Comparison of ENCODE assay signal across 27 cellular contexts in the genomic region with DNA sequence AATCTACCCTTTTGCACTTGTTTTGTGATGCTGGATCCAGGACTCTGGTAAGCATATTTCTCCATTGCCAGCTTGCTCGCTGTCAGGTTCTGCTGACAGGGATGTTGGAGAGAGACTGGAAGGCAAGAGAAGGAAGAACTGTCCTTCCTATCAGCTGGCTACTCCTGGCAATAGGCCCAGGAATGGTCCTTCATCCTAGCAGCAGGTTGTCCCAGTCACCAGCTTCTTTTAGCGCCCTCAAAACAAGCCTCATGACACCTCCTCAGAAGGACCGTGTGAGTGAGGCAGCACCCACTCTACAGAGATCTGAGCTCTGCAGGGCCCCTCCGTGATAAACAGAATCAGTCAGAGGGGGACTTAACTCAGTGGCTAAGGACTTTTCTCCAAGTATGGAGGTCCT. TPM values are rescaled to one million over a fixed set of nuclear protein-coding genes. Genes with fewer than 3 reads are reported as not detected.
"Had no signal": no experiment of that assay in that cellular context is flagged by ENCODE, and none has a peak within 500 bp of the region (broad histone marks: within the 10 kb centered on the region; RNA-seq: fewer than 3 reads in every experiment).

No MANE protein-coding gene starts in this region.

- H3K4me3 ChIP-seq: coronary artery, gastrocnemius medialis, heart left ventricle, hepatocyte, lung, pancreas, stomach, thyroid gland had no signal

- H3K27ac Mint-ChIP-seq: effector memory CD8-positive, alpha-beta T cell; memory B cell; natural killer cell; stimulated activated effector memory CD8-positive, alpha-beta T cell treated with anti-CD3 and anti-CD28 coated beads, Interleukin-12 subunit alpha, Interleukin-12 subunit beta, amount 100 ng/mL, for 72 hours had no signal

- DNase-seq: effector memory CD8-positive, alpha-beta T cell; foreskin fibroblast; gastrocnemius medialis; left colon; natural killer cell; occipital lobe; pancreas; retina; stimulated activated CD4-positive, alpha-beta T cell treated with anti-CD3 and anti-CD28 coated beads, Interleukin-2, amount 100 ng/mL, for 24 hours; stimulated activated CD4-positive, alpha-beta T cell treated with anti-CD3 and anti-CD28 coated beads, Interleukin-4, amount 100 ng/mL, for 24 hours; stimulated activated naive CD4-positive, alpha-beta T cell treated with Interleukin-2 at 50 U/mL for 16 hours; stomach; thyroid gland; trophoblast cell had no signal

- ATAC-seq: effector memory CD8-positive, alpha-beta T cell; gastrocnemius medialis; natural killer cell; pancreas; sciatic nerve; stimulated activated effector memory CD8-positive, alpha-beta T cell treated with anti-CD3 and anti-CD28 coated beads, Interleukin-12 subunit alpha, Interleukin-12 subunit beta, amount 100 ng/mL, for 72 hours had no signal

- H3K4me1 ChIP-seq: gastrocnemius medialis, pancreas, thyroid gland had no signal

- H3K27me3 ChIP-seq: hepatocyte, pancreas, stomach, thyroid gland had no signal

- H3K4me3 Mint-ChIP-seq: effector memory CD8-positive, alpha-beta T cell; memory B cell; natural killer cell; stimulated activated effector memory CD8-positive, alpha-beta T cell treated with anti-CD3 and anti-CD28 coated beads, Interleukin-12 subunit alpha, Interleukin-12 subunit beta, amount 100 ng/mL, for 72 hours had no signal

- H3K36me3 ChIP-seq: gastrocnemius medialis, heart left ventricle, pancreas, stomach, thyroid gland had no signal

- H3K4me1 Mint-ChIP-seq: natural killer cell; stimulated activated effector memory CD8-positive, alpha-beta T cell treated with anti-CD3 and anti-CD28 coated beads, Interleukin-12 subunit alpha, Interleukin-12 subunit beta, amount 100 ng/mL, for 72 hours had no signal

- H3K9me3 ChIP-seq: gastrocnemius medialis, heart left ventricle, pancreas, stomach, thyroid gland had no signal

- H3K36me3 Mint-ChIP-seq: memory B cell; natural killer cell; stimulated activated effector memory CD8-positive, alpha-beta T cell treated with anti-CD3 and anti-CD28 coated beads, Interleukin-12 subunit alpha, Interleukin-12 subunit beta, amount 100 ng/mL, for 72 hours had no signal

- H3K27ac ChIP-seq: coronary artery, gastrocnemius medialis, heart left ventricle, hepatocyte, pancreas, stomach, thyroid gland had no signal

- H3K9me3 Mint-ChIP-seq: effector memory CD8-positive, alpha-beta T cell; memory B cell; natural killer cell; stimulated activated effector memory CD8-positive, alpha-beta T cell treated with anti-CD3 and anti-CD28 coated beads, Interleukin-12 subunit alpha, Interleukin-12 subunit beta, amount 100 ng/mL, for 72 hours had no signal

RNA-seq across cellular contexts. Expression of a gene that starts 33.1 kb away (rescaled TPM):
- total RNA-seq: dermis microvascular lymphatic vessel endothelial cell, gastrocnemius medialis, hepatocyte, kidney epithelial cell, left colon, natural killer cell, occipital lobe, pancreas, pulmonary artery endothelial cell, stomach, temporal lobe, thyroid gland, ureter had no signal

RNA-seq across cellular contexts. Expression of a gene that starts 41.8 kb away (rescaled TPM):
- total RNA-seq: dermis microvascular lymphatic vessel endothelial cell, mononuclear cell, natural killer cell, pulmonary artery endothelial cell had no signal
